10 cellular contexts compared by ENCODE assay signal in the genomic region with DNA sequence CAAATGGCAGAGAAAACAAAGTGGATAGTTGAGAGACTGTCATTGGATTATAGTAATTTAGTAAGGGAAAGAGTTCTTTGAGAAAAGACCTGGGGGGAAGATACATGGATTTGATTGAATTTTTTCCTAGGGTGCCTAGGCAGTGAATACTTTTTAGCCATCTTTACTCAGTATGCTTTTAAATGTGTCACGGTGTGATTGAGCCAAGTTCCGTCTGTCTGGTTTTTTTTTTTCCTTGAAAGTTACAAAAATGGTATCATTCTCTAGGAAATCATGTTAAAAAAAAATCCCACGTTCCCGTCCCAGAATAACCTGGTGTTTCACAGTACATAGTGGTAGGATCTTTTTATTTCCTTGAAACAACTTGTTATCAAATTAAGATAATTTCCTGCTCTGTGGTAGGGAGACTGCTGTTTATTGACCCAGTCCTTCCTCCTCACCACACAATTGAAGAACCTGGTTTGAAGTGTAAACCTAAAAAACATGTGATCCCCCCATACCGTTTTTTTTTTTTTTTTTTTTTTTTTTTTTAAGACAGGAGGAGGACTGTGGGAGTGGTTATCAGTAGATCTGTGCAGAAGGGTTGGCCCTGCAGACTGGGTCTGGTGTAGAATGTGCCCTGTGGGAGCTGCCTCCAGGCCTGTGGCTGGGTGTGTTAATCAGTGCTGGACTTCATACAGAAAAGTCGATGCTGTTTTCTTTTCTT. TPM values are rescaled to one million over a fixed set of nuclear protein-coding genes. Genes with fewer than 3 reads are reported as not detected.
DNase-seq lines count a peak whose midpoint lies in the region; ATAC-seq and TF ChIP-seq lines count a peak whose summit lies in the region.
"Had no signal": no experiment of that assay in that cellular context is flagged by ENCODE, and none has a peak within 500 bp of the region (broad histone marks: within the 10 kb centered on the region; RNA-seq: fewer than 3 reads in every experiment).

No MANE protein-coding gene starts in this region.

- in situ Hi-C loops in transverse colon (cut with MboI; ENCODE audit: low pct_ligation_motif_present in 1 of 4, low pct_unique_long_range_greater_than_20kb in 1 of 4, low sequenced_read_pairs in 3 of 4), result no loop called here

- H3K4me1 Mint-ChIP-seq in activated CD8-positive, alpha-beta memory T cell treated with anti-CD3 and anti-CD28 coated beads, Interleukin-2, amount 10 ng/mL, durations not matched to agents 7 days and 5 days, result peaks cover 50% of the 10 kb centered on the region

- CTCF ChIA-PET in activated CD8-positive, alpha-beta memory T cell treated with anti-CD3 and anti-CD28 coated beads, Interleukin-2, amount 10 ng/mL, durations not matched to agents 7 days and 5 days (lab: Charles Lee), result interaction anchor here (0.8 to 9.9 kb wide), 5 partner anchors 9 to 34 kb away, joined by 3 to 145 read pairs (median 6); no protein-coding TSS in a partner anchor

- H3K9ac ChIP-seq in liver (ENCODE audit: low read depth in 1 of 2, low read length in 2 of 2), result no peak overlapping the region

- peak overlapping the region; percentile 4 for H3K4me3 Mint-ChIP-seq in activated CD8-positive, alpha-beta memory T cell treated with anti-CD3 and anti-CD28 coated beads, Interleukin-2, amount 10 ng/mL, durations not matched to agents 7 days and 5 days
- H3K4me3 Mint-ChIP-seq: dendritic cell treated with granulocyte-macrophage colony-stimulating factor and Interleukin-4, amounts not matched to agents 40 ng/mL and 50 ng/mL, for 4 days had no signal

- ATAC-seq in activated CD8-positive, alpha-beta memory T cell treated with anti-CD3 and anti-CD28 coated beads, Interleukin-2, amount 10 ng/mL, durations not matched to agents 7 days and 5 days, result peak; percentile 89
- ATAC-seq in HG03139 (IDR thresholded peaks at IDR 0.05; ENCODE audit: unreplicated experiment), result no peak

- intact Hi-C loops in transverse colon (cut with DNase I; ENCODE audit: low total_unique reads), result no loop called here

- peak; percentile 38 for TF ChIP-seq POLR2A in transverse colon (IDR thresholded peaks at IDR 0.05)

- H3K4me3 ChIP-seq in liver (ENCODE audit: low read depth in 1 of 3, low read length in 3 of 3), result no peak overlapping the region
- peak overlapping the region in 2 of 4 donors; percentile 11 to 17 for H3K4me3 ChIP-seq in transverse colon
- H3K4me3 ChIP-seq in foreskin fibroblast (ENCODE audit: low read depth in 1 of 2, low read length in 2 of 2), result no peak overlapping the region

- H3K27me3 Mint-ChIP-seq in activated CD8-positive, alpha-beta memory T cell treated with anti-CD3 and anti-CD28 coated beads, Interleukin-2, amount 10 ng/mL, durations not matched to agents 7 days and 5 days, result no peaks in the 10 kb centered on the region
- H3K27me3 Mint-ChIP-seq: dendritic cell treated with granulocyte-macrophage colony-stimulating factor and Interleukin-4, amounts not matched to agents 40 ng/mL and 50 ng/mL, for 4 days had no signal

- peaks cover 38% of the 10 kb centered on the region for H3K36me3 Mint-ChIP-seq in activated CD8-positive, alpha-beta memory T cell treated with anti-CD3 and anti-CD28 coated beads, Interleukin-2, amount 10 ng/mL, durations not matched to agents 7 days and 5 days

- TF ChIP-seq CTCF in liver (IDR thresholded peaks at IDR 0.05; ENCODE audit: low read depth, low read length, missing input control), result no peak
- TF ChIP-seq CTCF in transverse colon (IDR thresholded peaks at IDR 0.05), result no peak
- TF ChIP-seq CTCF in foreskin fibroblast (IDR thresholded peaks at IDR 0.05; ENCODE audit: low read depth, low read length), result no peak

- no peak for TF ChIP-seq EP300 in transverse colon (IDR thresholded peaks at IDR 0.05; ENCODE audit: low read depth)

- TF ChIP-seq RAD21 in liver (IDR thresholded peaks at IDR 0.05), result no peak

- H3K4me1 ChIP-seq in liver (ENCODE audit: control insufficient read depth in 4 of 4, insufficient read depth in 4 of 4, low read length in 3 of 4), result peaks cover 3 to 22% (median 13%) of the 10 kb centered on the region in 4 donors
- H3K4me1 ChIP-seq in transverse colon, result peaks cover 15 to 57% (median 37%) of the 10 kb centered on the region in 4 donors

- H3K9me3 ChIP-seq in liver (ENCODE audit: control insufficient read depth in 4 of 4, low read length in 3 of 4) (peaks cover 0 to 4% (median 1%) of the 10 kb centered on the region in 4 donors), transverse colon (peaks cover 0 to 9% of the 10 kb centered on the region in 2 donors)

- DNase-seq in activated CD8-positive, alpha-beta memory T cell treated with anti-CD3 and anti-CD28 coated beads, Interleukin-2, amount 10 ng/mL, durations not matched to agents 7 days and 5 days, result peak; percentile 67
- DNase-seq in activated CD8-positive, alpha-beta memory T cell treated with anti-CD3 and anti-CD28 coated beads, Interleukin-2, amount 50 U/mL, for 48 hours, result no peak
- peak; percentile 49 for DNase-seq in amniotic epithelial cell (ENCODE audit: low read depth)
- peak; percentile 72 for DNase-seq in transverse colon
- DNase-seq in inferior parietal cortex (ENCODE audit: extremely low spot score), result no peak
- no peak for DNase-seq in foreskin fibroblast
- DNase-seq: activated CD4-positive, alpha-beta T cell treated with anti-CD3 and anti-CD28 coated beads for 1 hour had no signal

- peaks cover 13% of the 10 kb centered on the region for H3K9me3 Mint-ChIP-seq in activated CD8-positive, alpha-beta memory T cell treated with anti-CD3 and anti-CD28 coated beads, Interleukin-2, amount 10 ng/mL, durations not matched to agents 7 days and 5 days (ENCODE audit: low read depth)

- H3K27ac ChIP-seq in liver (ENCODE audit: low read depth in 1 of 2, low read length in 2 of 2) (peak overlapping the region in 1 of 2 donors; percentile 22), transverse colon (peak overlapping the region; percentile 82 to 88 (median 86))

- H3K27me3 ChIP-seq in liver (ENCODE audit: control insufficient read depth in 4 of 4, insufficient read depth in 4 of 4, low read length in 3 of 4) (no peaks in the 10 kb centered on the region), transverse colon (no peaks in the 10 kb centered on the region)

- peak overlapping the region; percentile 73 for H3K27ac Mint-ChIP-seq in activated CD8-positive, alpha-beta memory T cell treated with anti-CD3 and anti-CD28 coated beads, Interleukin-2, amount 10 ng/mL, durations not matched to agents 7 days and 5 days
- H3K27ac Mint-ChIP-seq: dendritic cell treated with granulocyte-macrophage colony-stimulating factor and Interleukin-4, amounts not matched to agents 40 ng/mL and 50 ng/mL, for 4 days had no signal

- 36% methylated on average over 6 of the region's 6 CpGs for WGBS in liver
- 13 to 28% methylated on average over 6 of the region's 6 CpGs for WGBS in transverse colon (ENCODE audit: low coverage in 1 of 2), 2 donors

- no peaks in the 10 kb centered on the region for H3K36me3 ChIP-seq in liver (ENCODE audit: control insufficient read depth in 4 of 4, insufficient read depth in 3 of 4, low read depth in 1 of 4, low read length in 3 of 4)
- H3K36me3 ChIP-seq in transverse colon, result no peaks in the 10 kb centered on the region

TF ChIP-seq in liver, 16 proteins besides CTCF, POLR2A, EP300 and RAD21:
- TF ChIP-seq NR2F2 (IDR thresholded peaks at IDR 0.05) (peak; percentile 30), FOXA1 (IDR thresholded peaks at IDR 0.05) (no peak), RXRA (IDR thresholded peaks at IDR 0.05) (no peak)

RNA-seq across cellular contexts. Expression of a gene that starts 55.1 kb away (rescaled TPM):
- 10 to 100 TPM; 42.3 to 92.4 TPM for total RNA-seq in activated CD8-positive, alpha-beta memory T cell treated with anti-CD3 and anti-CD28 coated beads, Interleukin-2, amount 10 ng/mL, durations not matched to agents 7 days and 5 days
- total RNA-seq in liver, result 10 to 100 TPM in 1 of 2 donors, 1 to 10 TPM in 1; 9.7 to 16.4 TPM
- polyA plus RNA-seq in liver, result 1 to 10 TPM; 4.8 to 6.8 TPM
- 100 to 1,000 TPM in 1 of 4 donors, 10 to 100 TPM in 3; 55.7 to 166 (median 91.5) TPM for total RNA-seq in transverse colon

Comparison
In these comparisons a context has a peak if more than half of its experiments do, and no peak if none do; other contexts are left out.
1. DNase-seq: peak in activated CD8-positive, alpha-beta memory T cell treated with anti-CD3 and anti-CD28 coated beads, Interleukin-2, amount 10 ng/mL, durations not matched to agents 7 days and 5 days (single experiment), amniotic epithelial cell (single experiment) and transverse colon (single experiment); none in activated CD8-positive, alpha-beta memory T cell treated with anti-CD3 and anti-CD28 coated beads, Interleukin-2, amount 50 U/mL, for 48 hours (single experiment), inferior parietal cortex (single experiment) and foreskin fibroblast (0 of 2).